16 cellular contexts compared by ENCODE assay signal in the genomic region with DNA sequence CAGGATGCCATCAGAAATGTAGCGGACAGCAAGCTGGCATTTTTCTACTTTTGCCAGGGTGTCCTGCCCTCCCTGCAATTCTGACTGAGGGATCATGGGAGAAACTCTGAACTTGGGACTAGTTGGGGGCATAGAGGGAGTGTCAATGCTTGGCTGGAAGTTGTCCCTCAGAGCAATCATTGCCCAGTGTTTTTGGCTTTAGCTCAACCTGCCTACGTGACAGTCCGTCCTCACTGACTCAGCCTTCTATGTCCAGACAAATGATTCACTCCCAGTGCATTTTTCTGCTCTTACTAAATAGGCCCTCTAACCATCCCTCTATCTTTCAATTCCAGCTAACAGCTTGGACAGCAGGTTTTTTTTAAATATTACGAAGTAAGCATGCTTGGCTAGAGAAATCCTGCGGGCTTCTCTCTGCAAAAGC.
DNase-seq lines count a peak whose midpoint lies in the region; FAIRE-seq and TF ChIP-seq lines count a peak whose summit lies in the region.
"Had no signal": no experiment of that assay in that cellular context is flagged by ENCODE, and none has a peak within 500 bp of the region (broad histone marks: within the 10 kb centered on the region; RNA-seq: fewer than 3 reads in every experiment).

No MANE protein-coding gene starts in this region.

- H3K9me3 Mint-ChIP-seq in chondrocyte (ENCODE audit: low read depth): peaks cover 2% of the 10 kb centered on the region
- H3K9me3 Mint-ChIP-seq: activated CD4-positive, alpha-beta memory T cell treated with anti-CD3 and anti-CD28 coated beads, Interleukin-2, amount 10 ng/mL, durations not matched to agents 7 days and 5 days; T-helper 2 cell treated with Interferon-gamma antibody and Interleukin-4, amounts not matched to agents 5 μg/mL and 100 μg/mL, for 36 hours had no signal

- TF ChIP-seq CTCF in bronchial epithelial cell (IDR thresholded peaks at IDR 0.05; ENCODE audit: insufficient read depth, low read length, severe bottlenecking) (no peak), chondrocyte (IDR thresholded peaks at IDR 0.05) (no peak), prostate gland (IDR thresholded peaks at IDR 0.05) (no peak)

- no peak overlapping the region for H3K4me3 Mint-ChIP-seq in chondrocyte (ENCODE audit: unreplicated experiment)
- H3K4me3 Mint-ChIP-seq: activated CD4-positive, alpha-beta memory T cell treated with anti-CD3 and anti-CD28 coated beads, Interleukin-2, amount 10 ng/mL, durations not matched to agents 7 days and 5 days; B cell; T-helper 2 cell treated with Interferon-gamma antibody and Interleukin-4, amounts not matched to agents 5 μg/mL and 100 μg/mL, for 36 hours had no signal

- in situ Hi-C loops in ACHN (cut with HindIII; ENCODE audit: low pct_ligation_motif_present, low pct_unique_long_range_greater_than_20kb, low sequenced_read_pairs): no loop called here

- no peak for TF ChIP-seq POLR2A in prostate gland (IDR thresholded peaks at IDR 0.05)

- FAIRE-seq in bronchial epithelial cell (lab: Jason Lieb, UNC): no peak

- no peak overlapping the region for H3K27ac ChIP-seq in prostate gland
- H3K27ac ChIP-seq: neutrophil, vagina had no signal

- H3K27me3 Mint-ChIP-seq in chondrocyte (ENCODE audit: low read depth): peaks cover 2% of the 10 kb centered on the region
- H3K27me3 Mint-ChIP-seq: activated CD4-positive, alpha-beta memory T cell treated with anti-CD3 and anti-CD28 coated beads, Interleukin-2, amount 10 ng/mL, durations not matched to agents 7 days and 5 days; B cell had no signal

- H3K27ac Mint-ChIP-seq in chondrocyte (ENCODE audit: unreplicated experiment): no peak overlapping the region
- H3K27ac Mint-ChIP-seq: activated CD4-positive, alpha-beta memory T cell treated with anti-CD3 and anti-CD28 coated beads, Interleukin-2, amount 10 ng/mL, durations not matched to agents 7 days and 5 days; B cell; T-helper 2 cell treated with Interferon-gamma antibody and Interleukin-4, amounts not matched to agents 5 μg/mL and 100 μg/mL, for 36 hours had no signal

- WGBS in prostate gland: 82% methylated on average over 5 of the region's 5 CpGs

- intact Hi-C loops in prostate gland (cut with DNase I): no loop called here

- H3K27me3 ChIP-seq in bronchial epithelial cell (ENCODE audit: control insufficient read depth, insufficient read depth, low read length) (no peaks in the 10 kb centered on the region), prostate gland (replicated peaks; ENCODE audit: insufficient read depth) (no peaks in the 10 kb centered on the region)
- H3K27me3 ChIP-seq: neutrophil, vagina had no signal

- no peak overlapping the region for H3K4me3 ChIP-seq in bronchial epithelial cell (ENCODE audit: low read depth, low read length)
- H3K4me3 ChIP-seq in prostate gland: no peak overlapping the region
- H3K4me3 ChIP-seq: vagina had no signal

- no peaks in the 10 kb centered on the region for H3K36me3 Mint-ChIP-seq in chondrocyte (ENCODE audit: low read depth)

- H3K4me1 ChIP-seq in prostate gland (replicated peaks): no peaks in the 10 kb centered on the region
- H3K4me1 ChIP-seq: vagina had no signal

- H3K36me3 ChIP-seq in bronchial epithelial cell (ENCODE audit: control insufficient read depth, insufficient read depth, low read length) (no peaks in the 10 kb centered on the region), prostate gland (no peaks in the 10 kb centered on the region)
- H3K36me3 ChIP-seq: neutrophil, vagina had no signal

- DNase-seq in ACHN (peak; percentile 93), HS-5 (ENCODE audit: low read depth) (peak; percentile 76), bronchial epithelial cell (ENCODE audit: low read depth) (peak; percentile 52), kidney glomerular epithelial cell (lab: John Stamatoyannopoulos, UW) (peak; percentile 98), DMS79 treated with DMSO at 0.1 percent for 48 hours (lab: John Stamatoyannopoulos, UW) (no peak), chondrocyte (ENCODE audit: low spot score) (no peak), HuH-7 (ENCODE audit: low spot score) (no peak), prostate gland (ENCODE audit: low spot score) (no peak)
- DNase-seq: activated CD4-positive, alpha-beta memory T cell treated with anti-CD3 and anti-CD28 coated beads, Interleukin-2, amount 10 ng/mL, durations not matched to agents 7 days and 5 days; activated gamma-delta T cell; cortex of kidney; NCI-H345 had no signal

- H3K4me1 Mint-ChIP-seq in chondrocyte (ENCODE audit: low read depth): peaks cover 9% of the 10 kb centered on the region
- H3K4me1 Mint-ChIP-seq: activated CD4-positive, alpha-beta memory T cell treated with anti-CD3 and anti-CD28 coated beads, Interleukin-2, amount 10 ng/mL, durations not matched to agents 7 days and 5 days; B cell had no signal

- H3K9me3 ChIP-seq in prostate gland: no peaks in the 10 kb centered on the region
- H3K9me3 ChIP-seq: neutrophil, vagina had no signal

Comparison
In these comparisons a context has a peak if more than half of its experiments do, and no peak if none do; other contexts are left out.
1. DNase-seq: peak in ACHN (single experiment), HS-5 (single experiment), bronchial epithelial cell (single experiment) and kidney glomerular epithelial cell (single experiment); none in DMS79 treated with DMSO at 0.1 percent for 48 hours (single experiment), chondrocyte (single experiment), HuH-7 (single experiment) and prostate gland (single experiment).